Comparison of ENCODE assay signal across 12 cellular contexts in the genomic region with DNA sequence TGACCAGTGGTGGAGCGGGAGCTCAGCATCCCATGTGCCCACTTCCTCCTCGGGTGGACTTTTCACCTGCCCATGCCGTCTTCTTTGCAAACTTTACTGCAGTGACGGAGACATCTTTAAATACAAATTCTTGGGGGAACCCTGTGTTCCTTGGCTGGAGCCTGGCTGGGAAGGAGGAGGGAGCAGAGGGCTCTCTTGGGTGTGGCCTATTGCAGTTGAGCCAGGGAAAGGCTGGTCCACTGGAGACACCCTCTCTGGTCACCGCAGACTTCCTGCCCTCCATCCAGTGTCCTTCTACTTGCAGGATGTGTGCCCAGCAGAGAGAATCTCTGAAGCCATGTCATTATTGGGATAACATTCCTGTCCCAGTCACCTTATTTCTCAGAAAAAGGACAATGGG.
DNase-seq lines count a peak whose midpoint lies in the region; ATAC-seq and TF ChIP-seq lines count a peak whose summit lies in the region.
"Had no signal": no experiment of that assay in that cellular context is flagged by ENCODE, and none has a peak within 500 bp of the region (broad histone marks: within the 10 kb centered on the region; RNA-seq: fewer than 3 reads in every experiment).

No MANE protein-coding gene starts in this region.

- H3K27me3 ChIP-seq in Panc1 (ENCODE audit: control insufficient read depth, insufficient read depth, low read length) = no peaks in the 10 kb centered on the region

- H3K27ac ChIP-seq in Panc1 (ENCODE audit: low read length) = peak overlapping the region; percentile 60
- H3K27ac ChIP-seq: 22Rv1 had no signal

- H3K4me1 Mint-ChIP-seq in Calu3 (ENCODE audit: low read depth, unreplicated experiment) (peaks cover 32% of the 10 kb centered on the region), HFFc6 (ENCODE audit: low read depth) (peaks cover 39% of the 10 kb centered on the region)

- H3K4me3 Mint-ChIP-seq in Calu3 (ENCODE audit: low read depth, unreplicated experiment) (no peak overlapping the region), HFFc6 (no peak overlapping the region)
- H3K4me3 Mint-ChIP-seq: CD14-positive monocyte; CD8-positive, alpha-beta T cell had no signal

- H3K9me3 ChIP-seq in Panc1 (ENCODE audit: control insufficient read depth, insufficient read depth, low read depth, low read length) (no peaks in the 10 kb centered on the region), mucosa of descending colon (no peaks in the 10 kb centered on the region)

- intact Hi-C loops in Calu3 (cut with micrococcal nuclease; ENCODE audit: unreplicated experiment) = no loop called here
- intact Hi-C loops in Panc1 (cut with micrococcal nuclease; ENCODE audit: unreplicated experiment) = no loop called here
- intact Hi-C loops in mucosa of descending colon (cut with DNase I, micrococcal nuclease) = no loop called here

- no peak for ATAC-seq in Panc1
- peak; percentile 6 for ATAC-seq in mucosa of descending colon
- ATAC-seq: CD8-positive, alpha-beta T cell had no signal

- in situ Hi-C loops in Panc1 (cut with HindIII; ENCODE audit: low pct_unique_long_range_greater_than_20kb, low sequenced_read_pairs) = no loop called here

- BruUV-seq in Calu3 (replicated peaks; lab: Mats Ljungman, UMichigan) = no TSS peak
- BruUV-seq in Panc1 (replicated peaks; lab: Mats Ljungman, UMichigan) = no TSS peak

- POLR2A ChIA-PET in Panc1 (lab: Charles Lee) = no interaction called here

- DNase-seq in DMS53 (lab: John Stamatoyannopoulos, UW) (peak; percentile 5), DMS53 treated with DMSO at 0.1 percent for 48 hours (lab: John Stamatoyannopoulos, UW; ENCODE audit: unreplicated experiment) (no peak), Calu3 (no peak), Panc1 (ENCODE audit: low read depth, low spot score) (no peak), mucosa of descending colon (no peak), SIG-M5 treated with dmso at 0.1 percent for 504 hours (lab: John Stamatoyannopoulos, UW; ENCODE audit: unreplicated experiment) (no peak), hypothalamus (lab: John Stamatoyannopoulos, UW) (no peak), HFFc6 (no peak)
- DNase-seq: CD8-positive, alpha-beta T cell; COR-L47 had no signal

- H3K36me3 Mint-ChIP-seq in Calu3 (ENCODE audit: insufficient read depth, unreplicated experiment) (peaks cover 19% of the 10 kb centered on the region), HFFc6 (ENCODE audit: low read depth) (0 out of 2 replicates have a peak, but pooled peaks cover 6% of the 10 kb centered on the region)
- H3K36me3 Mint-ChIP-seq: CD8-positive, alpha-beta T cell had no signal

- TF ChIP-seq CTCF in Calu3 (IDR thresholded peaks at IDR 0.05; ENCODE audit: unreplicated experiment) (no peak), Panc1 (IDR thresholded peaks at IDR 0.05) (no peak), mucosa of descending colon (IDR thresholded peaks at IDR 0.05) (no peak), HFFc6 (IDR thresholded peaks at IDR 0.05) (no peak)

- CTCF ChIA-PET in Calu3 (lab: Charles Lee) = no interaction called here
- CTCF ChIA-PET in Panc1 (lab: Charles Lee) = no interaction called here

- H3K4me1 ChIP-seq in Panc1 (ENCODE audit: control insufficient read depth, insufficient read depth, low read length) (peaks cover 82% of the 10 kb centered on the region), mucosa of descending colon (ENCODE audit: low read depth) (peaks cover 40% of the 10 kb centered on the region)

- no peak overlapping the region for H3K4me3 ChIP-seq in Panc1 (ENCODE audit: low read depth in 2 of 2, low read length in 2 of 2)
- H3K4me3 ChIP-seq in mucosa of descending colon = no peak overlapping the region

- H3K36me3 ChIP-seq in Panc1 (ENCODE audit: control insufficient read depth, insufficient read depth, low read length) = no peaks in the 10 kb centered on the region
- H3K36me3 ChIP-seq in mucosa of descending colon (ENCODE audit: low read depth) = no peaks in the 10 kb centered on the region

- H3K9me3 Mint-ChIP-seq in Calu3 (ENCODE audit: low read depth, unreplicated experiment) (no peaks in the 10 kb centered on the region), HFFc6 (no peaks in the 10 kb centered on the region)
- H3K9me3 Mint-ChIP-seq: CD8-positive, alpha-beta T cell had no signal

- H3K27me3 Mint-ChIP-seq in Calu3 (ENCODE audit: unreplicated experiment) (no peaks in the 10 kb centered on the region), HFFc6 (ENCODE audit: insufficient read depth) (no peaks in the 10 kb centered on the region)

- H3K27ac Mint-ChIP-seq in Calu3 (ENCODE audit: unreplicated experiment) = peak overlapping the region; percentile 15
- H3K27ac Mint-ChIP-seq in HFFc6 = no peak overlapping the region
- H3K27ac Mint-ChIP-seq: CD14-positive monocyte; CD8-positive, alpha-beta T cell had no signal
